Comparison of ENCODE assay signal across 17 cellular contexts in the genomic region with DNA sequence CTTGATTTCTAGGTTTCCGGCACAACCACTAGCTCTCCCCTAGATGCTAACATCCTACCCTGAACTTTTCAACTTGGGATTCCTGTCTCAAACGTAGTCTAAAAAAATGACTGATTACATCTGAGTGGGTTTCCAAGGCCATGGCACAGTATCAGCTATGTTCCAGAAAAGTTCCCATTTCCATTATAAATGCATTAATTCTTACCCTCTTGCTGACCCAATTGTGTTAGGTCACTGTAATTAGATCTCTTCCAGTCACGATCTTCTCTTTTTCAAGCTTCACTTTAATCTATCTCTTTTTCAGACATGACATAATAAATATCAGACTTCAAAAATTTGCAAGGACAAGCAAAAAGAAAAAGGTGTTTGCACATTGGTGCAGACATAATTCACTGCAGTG.
"Had no signal": no experiment of that assay in that cellular context is flagged by ENCODE, and none has a peak within 500 bp of the region (broad histone marks: within the 10 kb centered on the region; RNA-seq: fewer than 3 reads in every experiment).

No MANE protein-coding gene starts in this region.

- H3K9me3 Mint-ChIP-seq: activated naive CD4-positive, alpha-beta T cell treated with anti-CD3 and anti-CD28 coated beads, Interleukin-2, amount 50 U/mL, for 24 hours; activated T-cell treated with anti-CD3 and anti-CD28 coated beads, Interleukin-2, amount 50 U/mL, for 72 hours; effector memory CD8-positive, alpha-beta T cell; natural killer cell treated with Interleukin-12 subunit alpha and Interleukin-12 subunit beta and Interleukin-15 and Interleukin-18, amount 100 ng/mL, for 72 hours had no signal

- H3K4me1 ChIP-seq: foreskin keratinocyte, uterus had no signal

- H3K4me1 Mint-ChIP-seq: activated naive CD4-positive, alpha-beta T cell treated with anti-CD3 and anti-CD28 coated beads, Interleukin-2, amount 50 U/mL, for 24 hours had no signal

- DNase-seq: activated CD4-positive, alpha-beta T cell treated with anti-CD3 and anti-CD28 coated beads, Interleukin-2, amount 50 U/mL, for 4 hours; activated gamma-delta T cell; activated T-cell treated with anti-CD3 and anti-CD28 coated beads, Interleukin-2, amount 50 U/mL, for 72 hours; dermis blood vessel endothelial cell; effector memory CD8-positive, alpha-beta T cell; nucleus accumbens; posterior cingulate gyrus; retina; stimulated activated naive CD4-positive, alpha-beta T cell; tibial artery; uterus had no signal

- ATAC-seq: effector memory CD8-positive, alpha-beta T cell; natural killer cell treated with Interleukin-12 subunit alpha and Interleukin-12 subunit beta and Interleukin-15 and Interleukin-18, amount 100 ng/mL, for 72 hours had no signal

- H3K27me3 ChIP-seq: ascending aorta, cardiac muscle cell, foreskin keratinocyte, tibial artery, uterus had no signal

- H3K4me3 Mint-ChIP-seq: activated naive CD4-positive, alpha-beta T cell treated with anti-CD3 and anti-CD28 coated beads, Interleukin-2, amount 50 U/mL, for 24 hours; activated T-cell treated with anti-CD3 and anti-CD28 coated beads, Interleukin-2, amount 50 U/mL, for 72 hours; effector memory CD8-positive, alpha-beta T cell; natural killer cell treated with Interleukin-12 subunit alpha and Interleukin-12 subunit beta and Interleukin-15 and Interleukin-18, amount 100 ng/mL, for 72 hours had no signal

- H3K36me3 ChIP-seq: ascending aorta, cardiac muscle cell, tibial artery, uterus had no signal

- H3K27ac ChIP-seq: cardiac muscle cell, foreskin keratinocyte, uterus had no signal

- H3K9me3 ChIP-seq: ascending aorta, tibial artery, uterus had no signal

- H3K4me3 ChIP-seq: cardiac muscle cell, lung, tibial artery, uterus had no signal

- H3K36me3 Mint-ChIP-seq: activated naive CD4-positive, alpha-beta T cell treated with anti-CD3 and anti-CD28 coated beads, Interleukin-2, amount 50 U/mL, for 24 hours; natural killer cell treated with Interleukin-12 subunit alpha and Interleukin-12 subunit beta and Interleukin-15 and Interleukin-18, amount 100 ng/mL, for 72 hours had no signal

- H3K27ac Mint-ChIP-seq: activated naive CD4-positive, alpha-beta T cell treated with anti-CD3 and anti-CD28 coated beads, Interleukin-2, amount 50 U/mL, for 24 hours; activated T-cell treated with anti-CD3 and anti-CD28 coated beads, Interleukin-2, amount 50 U/mL, for 72 hours; effector memory CD8-positive, alpha-beta T cell; natural killer cell treated with Interleukin-12 subunit alpha and Interleukin-12 subunit beta and Interleukin-15 and Interleukin-18, amount 100 ng/mL, for 72 hours had no signal
